ENCODE assay signal across 8 cellular contexts in genomic region chr15:66294932-66295235, GRCh38. TPM values are rescaled to one million over a fixed set of nuclear protein-coding genes. Genes with fewer than 3 reads are reported as not detected.
DNase-seq lines count a peak whose midpoint lies in the region; ATAC-seq and TF ChIP-seq lines count a peak whose summit lies in the region.

No MANE protein-coding gene starts in this region.

- peaks cover 0 to 17% of the 10 kb centered on the region in 2 donors for H3K36me3 ChIP-seq in gastroesophageal sphincter

- DNase-seq in activated CD4-positive, alpha-beta T cell treated with anti-CD3 and anti-CD28 coated beads, Interleukin-2, amount 10 ng/mL, durations not matched to agents 7 days and 5 days: no peak
- no peak for DNase-seq in activated CD4-positive, alpha-beta T cell treated with anti-CD3 and anti-CD28 coated beads, Interleukin-2, amount 50 U/mL, for 1 hour
- DNase-seq in substantia nigra (lab: John Stamatoyannopoulos, UW) (no peak), NCI-H2227 (lab: John Stamatoyannopoulos, UW; ENCODE audit: unreplicated experiment) (no peak), NCI-H774 (lab: John Stamatoyannopoulos, UW) (no peak)

- peaks cover 0 to 49% (median 9%) of the 10 kb centered on the region in 3 donors for H3K4me1 ChIP-seq in gastroesophageal sphincter

- WGBS in gastroesophageal sphincter (ENCODE audit: low coverage in 1 of 2), 2 donors: 25 to 29% methylated on average over 2 to 3 of the region's 3 CpGs

- peak overlapping the region; percentile 95 for H3K27ac Mint-ChIP-seq in activated CD4-positive, alpha-beta T cell treated with anti-CD3 and anti-CD28 coated beads, Interleukin-2, amount 10 ng/mL, durations not matched to agents 7 days and 5 days

- no peaks in the 10 kb centered on the region for H3K27me3 Mint-ChIP-seq in activated CD4-positive, alpha-beta T cell treated with anti-CD3 and anti-CD28 coated beads, Interleukin-2, amount 10 ng/mL, durations not matched to agents 7 days and 5 days

- no peak for TF ChIP-seq EP300 in gastroesophageal sphincter (IDR thresholded peaks at IDR 0.05)

- H3K9me3 Mint-ChIP-seq in activated CD4-positive, alpha-beta T cell treated with anti-CD3 and anti-CD28 coated beads, Interleukin-2, amount 10 ng/mL, durations not matched to agents 7 days and 5 days: no peaks in the 10 kb centered on the region

- POLR2A ChIA-PET in activated CD4-positive, alpha-beta T cell treated with anti-CD3 and anti-CD28 coated beads, Interleukin-2, amount 10 ng/mL, durations not matched to agents 7 days and 5 days (lab: Charles Lee): interaction anchor here (1.2 kb wide), 1 partner anchor 91 kb away, joined by 6 read pairs; no protein-coding TSS in a partner anchor

- TF ChIP-seq CTCF in gastroesophageal sphincter (IDR thresholded peaks at IDR 0.05): no peak

- peaks cover 8% of the 10 kb centered on the region for H3K36me3 Mint-ChIP-seq in activated CD4-positive, alpha-beta T cell treated with anti-CD3 and anti-CD28 coated beads, Interleukin-2, amount 10 ng/mL, durations not matched to agents 7 days and 5 days (ENCODE audit: low read depth)

- peaks cover 49% of the 10 kb centered on the region for H3K4me1 Mint-ChIP-seq in activated CD4-positive, alpha-beta T cell treated with anti-CD3 and anti-CD28 coated beads, Interleukin-2, amount 10 ng/mL, durations not matched to agents 7 days and 5 days

- TF ChIP-seq POLR2A in gastroesophageal sphincter (IDR thresholded peaks at IDR 0.05): no peak

- peak; percentile 23 for ATAC-seq in SK-N-SH treated with all-trans-retinoic acid at 6 μM for 48 hours
- ATAC-seq in gastroesophageal sphincter: no peak
- no peak for ATAC-seq in GM18519 (IDR thresholded peaks at IDR 0.05; ENCODE audit: low FRiP score, unreplicated experiment)

- peak overlapping the region in 3 of 4 donors; percentile 87 to 96 (median 88) for H3K27ac ChIP-seq in gastroesophageal sphincter
- H3K27ac ChIP-seq in substantia nigra (ENCODE audit: low read depth, low read length, poor library complexity, severe bottlenecking): peak overlapping the region; percentile 86

- no peaks in the 10 kb centered on the region for H3K27me3 ChIP-seq in gastroesophageal sphincter

- CTCF ChIA-PET in activated CD4-positive, alpha-beta T cell treated with anti-CD3 and anti-CD28 coated beads, Interleukin-2, amount 10 ng/mL, durations not matched to agents 7 days and 5 days (lab: Charles Lee): interaction anchor here (0.6 to 1.0 kb wide), 4 partner anchors 161 to 1454 kb away, joined by 3 to 4 read pairs (median 4); no protein-coding TSS in a partner anchor

- H3K4me3 Mint-ChIP-seq in activated CD4-positive, alpha-beta T cell treated with anti-CD3 and anti-CD28 coated beads, Interleukin-2, amount 10 ng/mL, durations not matched to agents 7 days and 5 days: peak overlapping the region; percentile 85

- H3K9me3 ChIP-seq in gastroesophageal sphincter: no peaks in the 10 kb centered on the region

- peak overlapping the region in 1 of 2 donors; percentile 83 for H3K4me3 ChIP-seq in gastroesophageal sphincter

TF ChIP-seq in SK-N-SH treated with all-trans-retinoic acid at 6 μM for 48 hours, 23 proteins besides CTCF, POLR2A, EP300 and RAD21:
- TF ChIP-seq ZNF8 (CRISPR knock-in tag; IDR thresholded peaks at IDR 0.05) (no peak), RARB (CRISPR knock-in tag; IDR thresholded peaks at IDR 0.05) (no peak), SNAI2 (CRISPR knock-in tag; IDR thresholded peaks at IDR 0.05) (no peak), TCF4 (CRISPR knock-in tag; IDR thresholded peaks at IDR 0.05; ENCODE audit: borderline replicate concordance) (no peak), ISL1 (CRISPR knock-in tag; IDR thresholded peaks at IDR 0.05) (no peak), GLIS3 (CRISPR knock-in tag; IDR thresholded peaks at IDR 0.05) (no peak), ZFP3 (CRISPR knock-in tag; IDR thresholded peaks at IDR 0.05) (no peak), TSHZ2 (CRISPR knock-in tag; IDR thresholded peaks at IDR 0.05) (no peak), PPARA (CRISPR knock-in tag; IDR thresholded peaks at IDR 0.05; ENCODE audit: borderline replicate concordance) (no peak), TOX (CRISPR knock-in tag; IDR thresholded peaks at IDR 0.05; ENCODE audit: borderline replicate concordance) (no peak), ZNF565 (CRISPR knock-in tag; conservative IDR thresholded peaks at IDR 0.05; ENCODE audit: low read depth) (no peak), ESRRG (CRISPR knock-in tag; IDR thresholded peaks at IDR 0.05) (no peak), ZNF70 (CRISPR knock-in tag; IDR thresholded peaks at IDR 0.05) (no peak), POU6F1 (CRISPR knock-in tag; IDR thresholded peaks at IDR 0.05; ENCODE audit: borderline replicate concordance, low read depth) (no peak), ZFP30 (CRISPR knock-in tag; IDR thresholded peaks at IDR 0.05) (no peak), BACH2 (CRISPR knock-in tag; IDR thresholded peaks at IDR 0.05; ENCODE audit: borderline replicate concordance) (no peak), ZC3H10 (CRISPR knock-in tag; IDR thresholded peaks at IDR 0.05) (no peak)

RNA-seq across cellular contexts. Expression of gene DIS3L, which starts 1.5 kb away (rescaled TPM):
- total RNA-seq in activated CD4-positive, alpha-beta T cell treated with anti-CD3 and anti-CD28 coated beads, Interleukin-2, amount 10 ng/mL, durations not matched to agents 7 days and 5 days: 10 to 100 TPM; 31.2 to 35.6 TPM
- 10 to 100 TPM; 33.9 to 40.0 (median 35.2) TPM for total RNA-seq in gastroesophageal sphincter

RNA-seq across cellular contexts. Expression of gene MEGF11, which starts 41.3 kb away (rescaled TPM):
- not detected for total RNA-seq in activated CD4-positive, alpha-beta T cell treated with anti-CD3 and anti-CD28 coated beads, Interleukin-2, amount 10 ng/mL, durations not matched to agents 7 days and 5 days
- under 1 TPM in 1 of 4 donors, not detected in 3; 0.08 TPM for total RNA-seq in gastroesophageal sphincter
